ENCODE assay signal across 15 cellular contexts in genomic region chr6:139800837-139801236, GRCh38.
DNase-seq lines count a peak whose midpoint lies in the region; ATAC-seq and TF ChIP-seq lines count a peak whose summit lies in the region.
"Had no signal": no experiment of that assay in that cellular context is flagged by ENCODE, and none has a peak within 500 bp of the region (broad histone marks: within the 10 kb centered on the region; RNA-seq: fewer than 3 reads in every experiment).

No MANE protein-coding gene starts in this region.

- DNase-seq in NCI-H69 (lab: John Stamatoyannopoulos, UW), result peak; percentile 17
- no peak for DNase-seq in activated naive CD4-positive, alpha-beta T cell treated with anti-CD3 and anti-CD28 coated beads, Interleukin-2, amount 10 ng/mL, durations not matched to agents 7 days and 5 days
- DNase-seq in NCI-H2029 treated with DMSO at 0.1 percent for 48 hours (lab: John Stamatoyannopoulos, UW), result no peak
- no peak for DNase-seq in spleen
- DNase-seq in Right ventricle myocardium superior, result no peak
- DNase-seq: central memory CD4-positive, alpha-beta T cell; DND-41; Kasumi-1; NCI-H2227 treated with DMSO at 0.1 percent for 48 hours; pancreas had no signal

- CTCF ChIA-PET in activated naive CD4-positive, alpha-beta T cell treated with anti-CD3 and anti-CD28 coated beads, Interleukin-2, amount 10 ng/mL, durations not matched to agents 7 days and 5 days (lab: Charles Lee), result no interaction called here

- H3K4me1 ChIP-seq in spleen, result no peaks in the 10 kb centered on the region
- H3K4me1 ChIP-seq: esophagus muscularis mucosa, pancreas had no signal

- no peak overlapping the region for H3K27ac ChIP-seq in spleen
- H3K27ac ChIP-seq: esophagus muscularis mucosa, pancreas had no signal

- TF ChIP-seq POLR2A in spleen (IDR thresholded peaks at IDR 0.05), result no peak

- no peak overlapping the region for H3K4me3 ChIP-seq in spleen
- H3K4me3 ChIP-seq: esophagus muscularis mucosa, pancreas had no signal

- no peaks in the 10 kb centered on the region for H3K27me3 ChIP-seq in spleen (replicated peaks in 1 of 7)
- H3K27me3 ChIP-seq: esophagus muscularis mucosa, pancreas had no signal

- no peak overlapping the region for H3K27ac Mint-ChIP-seq in activated naive CD4-positive, alpha-beta T cell treated with anti-CD3 and anti-CD28 coated beads, Interleukin-2, amount 10 ng/mL, durations not matched to agents 7 days and 5 days
- H3K27ac Mint-ChIP-seq: activated naive CD4-positive, alpha-beta T cell treated with anti-CD3 and anti-CD28 coated beads, Interleukin-2, amount 50 U/mL, for 24 hours had no signal

- H3K36me3 Mint-ChIP-seq in activated naive CD4-positive, alpha-beta T cell treated with anti-CD3 and anti-CD28 coated beads, Interleukin-2, amount 10 ng/mL, durations not matched to agents 7 days and 5 days, result no peaks in the 10 kb centered on the region

- H3K4me3 Mint-ChIP-seq in activated naive CD4-positive, alpha-beta T cell treated with anti-CD3 and anti-CD28 coated beads, Interleukin-2, amount 10 ng/mL, durations not matched to agents 7 days and 5 days, result no peak overlapping the region
- H3K4me3 Mint-ChIP-seq: activated naive CD4-positive, alpha-beta T cell treated with anti-CD3 and anti-CD28 coated beads, Interleukin-2, amount 50 U/mL, for 24 hours had no signal

- H3K36me3 ChIP-seq in spleen, result no peaks in the 10 kb centered on the region
- H3K36me3 ChIP-seq: esophagus muscularis mucosa, pancreas had no signal

- intact Hi-C loops in spleen (cut with DNase I; ENCODE audit: low total_unique reads), result no loop called here
- intact Hi-C loops in Right ventricle myocardium superior (cut with DNase I), result no loop called here

- no peaks in the 10 kb centered on the region for H3K27me3 Mint-ChIP-seq in activated naive CD4-positive, alpha-beta T cell treated with anti-CD3 and anti-CD28 coated beads, Interleukin-2, amount 10 ng/mL, durations not matched to agents 7 days and 5 days

- H3K4me1 Mint-ChIP-seq in activated naive CD4-positive, alpha-beta T cell treated with anti-CD3 and anti-CD28 coated beads, Interleukin-2, amount 10 ng/mL, durations not matched to agents 7 days and 5 days, result no peaks in the 10 kb centered on the region
- H3K4me1 Mint-ChIP-seq: activated naive CD4-positive, alpha-beta T cell treated with anti-CD3 and anti-CD28 coated beads, Interleukin-2, amount 50 U/mL, for 24 hours had no signal

- no peaks in the 10 kb centered on the region for H3K9me3 Mint-ChIP-seq in activated naive CD4-positive, alpha-beta T cell treated with anti-CD3 and anti-CD28 coated beads, Interleukin-2, amount 10 ng/mL, durations not matched to agents 7 days and 5 days
- H3K9me3 Mint-ChIP-seq: activated naive CD4-positive, alpha-beta T cell treated with anti-CD3 and anti-CD28 coated beads, Interleukin-2, amount 50 U/mL, for 24 hours had no signal

- peak; percentile 83 for ATAC-seq in GM18519 (IDR thresholded peaks at IDR 0.05; ENCODE audit: low FRiP score, unreplicated experiment)
- ATAC-seq in GM21390 (IDR thresholded peaks at IDR 0.05; ENCODE audit: unreplicated experiment), result peak; percentile 91
- peak; percentile 93 for ATAC-seq in HG02973 (IDR thresholded peaks at IDR 0.05; ENCODE audit: unreplicated experiment)
- ATAC-seq in Right ventricle myocardium superior (ENCODE audit: poor library complexity), result no peak
- ATAC-seq: pancreas had no signal

- 65 to 72% (median 69%) methylated on average over 1 of the region's 1 CpG for WGBS in spleen, 5 donors

- no peak for TF ChIP-seq CTCF in spleen (IDR thresholded peaks at IDR 0.05 in 8 of 11, conservative IDR thresholded peaks at IDR 0.05 in 3 of 11)

- peaks cover 0 to 14% (median 10%) of the 10 kb centered on the region in 8 donors for H3K9me3 ChIP-seq in spleen
- H3K9me3 ChIP-seq: esophagus muscularis mucosa, pancreas had no signal
